ENCODE assay signal across 36 cellular contexts in genomic region chr2:210795506-210795905, GRCh38.
"Had no signal": no experiment of that assay in that cellular context is flagged by ENCODE, and none has a peak within 500 bp of the region (broad histone marks: within the 10 kb centered on the region; RNA-seq: fewer than 3 reads in every experiment).

No MANE protein-coding gene starts in this region.

- H3K27ac Mint-ChIP-seq: activated CD4-positive, alpha-beta memory T cell treated with anti-CD3 and anti-CD28 coated beads, Interleukin-2, amount 10 ng/mL, durations not matched to agents 7 days and 5 days; activated CD8-positive, alpha-beta memory T cell treated with anti-CD3 and anti-CD28 coated beads, Interleukin-2, amount 10 ng/mL, durations not matched to agents 7 days and 5 days; activated naive CD4-positive, alpha-beta T cell treated with anti-CD3 and anti-CD28 coated beads, Interleukin-2, amount 50 U/mL, for 24 hours; activated naive CD8-positive, alpha-beta T cell treated with anti-CD3 and anti-CD28 coated beads, Interleukin-2, amount 10 ng/mL, durations not matched to agents 7 days and 5 days; activated T-cell treated with anti-CD3 and anti-CD28 coated beads, Interleukin-2, amount 50 U/mL, for 72 hours; activated T-helper 17 cell treated with anti-CD3 and anti-CD28 coated beads, Interleukin-2, amount 50 U/mL, for 72 hours had no signal

- H3K36me3 ChIP-seq: ascending aorta, cardiac muscle cell, Peyer's patch, WERI-Rb-1 had no signal

- H3K4me2 ChIP-seq: KMS-11 had no signal

- H3K9ac ChIP-seq: KMS-11 had no signal

- H3K27me3 ChIP-seq: ascending aorta, cardiac muscle cell, Peyer's patch had no signal

- H3K27ac ChIP-seq: ascending aorta, cardiac muscle cell, KMS-11, Peyer's patch, WERI-Rb-1 had no signal

- H3K4me1 ChIP-seq: ascending aorta, Peyer's patch had no signal

- H3K27me3 Mint-ChIP-seq: activated CD4-positive, alpha-beta memory T cell treated with anti-CD3 and anti-CD28 coated beads, Interleukin-2, amount 10 ng/mL, durations not matched to agents 7 days and 5 days; activated CD8-positive, alpha-beta memory T cell treated with anti-CD3 and anti-CD28 coated beads, Interleukin-2, amount 10 ng/mL, durations not matched to agents 7 days and 5 days; activated naive CD4-positive, alpha-beta T cell treated with anti-CD3 and anti-CD28 coated beads, Interleukin-2, amount 50 U/mL, for 24 hours; activated naive CD8-positive, alpha-beta T cell treated with anti-CD3 and anti-CD28 coated beads, Interleukin-2, amount 10 ng/mL, durations not matched to agents 7 days and 5 days; activated T-helper 17 cell treated with anti-CD3 and anti-CD28 coated beads, Interleukin-2, amount 50 U/mL, for 72 hours had no signal

- H3K4me3 ChIP-seq: ascending aorta, cardiac muscle cell, Peyer's patch had no signal

- DNase-seq: activated CD4-positive, alpha-beta memory T cell treated with anti-CD3 and anti-CD28 coated beads, Interleukin-2, amount 10 ng/mL, durations not matched to agents 7 days and 5 days; activated CD4-positive, alpha-beta T cell treated with anti-CD3 and anti-CD28 coated beads for 1 hour; activated CD4-positive, alpha-beta T cell treated with anti-CD3 and anti-CD28 coated beads for 48 hours; activated CD4-positive, CD25-positive, alpha-beta regulatory T cell; activated CD8-positive, alpha-beta memory T cell treated with anti-CD3 and anti-CD28 coated beads for 24 hours; activated CD8-positive, alpha-beta memory T cell treated with anti-CD3 and anti-CD28 coated beads, Interleukin-2, amount 10 ng/mL, durations not matched to agents 7 days and 5 days; activated effector memory CD4-positive, alpha-beta T cell treated with anti-CD3 and anti-CD28 coated beads, Interleukin-2, amount 50 U/mL, for 16 hours; activated naive CD4-positive, alpha-beta T cell; activated naive CD8-positive, alpha-beta T cell treated with anti-CD3 and anti-CD28 coated beads, Interleukin-2, amount 10 ng/mL, durations not matched to agents 7 days and 5 days; activated T-cell treated with anti-CD3 and anti-CD28 coated beads, Interleukin-2, amount 50 U/mL, for 1 hour; activated T-cell treated with anti-CD3 and anti-CD28 coated beads, Interleukin-2, amount 50 U/mL, for 72 hours; MM.1S; MV-4-11; NCI-H1092; NCI-H1436 treated with DMSO at 0.1 percent for 48 hours; NCI-H1694 treated with DMSO at 0.1 percent for 48 hours; NCI-H2029; NCI-H345; NCI-H510A; NCI-H526; NCI-H748 treated with DMSO at 0.1 percent for 48 hours; NK-92 treated with Interleukin-12 subunit alpha and Interleukin-12 subunit beta, amount 100 ng/mL, for 24 hours; PC-3; Peyer's patch; RPMI8226; SIG-M5; SW 1271; T-helper 1 cell; T-helper 2 cell; T1000; WERI-Rb-1 had no signal

- H3K9me3 ChIP-seq: ascending aorta, Peyer's patch had no signal

- H3K4me1 Mint-ChIP-seq: activated CD4-positive, alpha-beta memory T cell treated with anti-CD3 and anti-CD28 coated beads, Interleukin-2, amount 10 ng/mL, durations not matched to agents 7 days and 5 days; activated CD8-positive, alpha-beta memory T cell treated with anti-CD3 and anti-CD28 coated beads, Interleukin-2, amount 10 ng/mL, durations not matched to agents 7 days and 5 days; activated naive CD4-positive, alpha-beta T cell treated with anti-CD3 and anti-CD28 coated beads, Interleukin-2, amount 50 U/mL, for 24 hours; activated naive CD8-positive, alpha-beta T cell treated with anti-CD3 and anti-CD28 coated beads, Interleukin-2, amount 10 ng/mL, durations not matched to agents 7 days and 5 days; activated T-helper 17 cell treated with anti-CD3 and anti-CD28 coated beads, Interleukin-2, amount 50 U/mL, for 72 hours had no signal

- H3K4me3 Mint-ChIP-seq: activated CD4-positive, alpha-beta memory T cell treated with anti-CD3 and anti-CD28 coated beads, Interleukin-2, amount 10 ng/mL, durations not matched to agents 7 days and 5 days; activated CD8-positive, alpha-beta memory T cell treated with anti-CD3 and anti-CD28 coated beads, Interleukin-2, amount 10 ng/mL, durations not matched to agents 7 days and 5 days; activated naive CD4-positive, alpha-beta T cell treated with anti-CD3 and anti-CD28 coated beads, Interleukin-2, amount 50 U/mL, for 24 hours; activated naive CD8-positive, alpha-beta T cell treated with anti-CD3 and anti-CD28 coated beads, Interleukin-2, amount 10 ng/mL, durations not matched to agents 7 days and 5 days; activated T-cell treated with anti-CD3 and anti-CD28 coated beads, Interleukin-2, amount 50 U/mL, for 72 hours; activated T-helper 17 cell treated with anti-CD3 and anti-CD28 coated beads, Interleukin-2, amount 50 U/mL, for 72 hours had no signal

- H3K9me3 Mint-ChIP-seq: activated CD4-positive, alpha-beta memory T cell treated with anti-CD3 and anti-CD28 coated beads, Interleukin-2, amount 10 ng/mL, durations not matched to agents 7 days and 5 days; activated naive CD4-positive, alpha-beta T cell treated with anti-CD3 and anti-CD28 coated beads, Interleukin-2, amount 50 U/mL, for 24 hours; activated naive CD8-positive, alpha-beta T cell treated with anti-CD3 and anti-CD28 coated beads, Interleukin-2, amount 10 ng/mL, durations not matched to agents 7 days and 5 days; activated T-cell treated with anti-CD3 and anti-CD28 coated beads, Interleukin-2, amount 50 U/mL, for 72 hours; activated T-helper 17 cell treated with anti-CD3 and anti-CD28 coated beads, Interleukin-2, amount 50 U/mL, for 72 hours had no signal

- H3K36me3 Mint-ChIP-seq: activated CD8-positive, alpha-beta memory T cell treated with anti-CD3 and anti-CD28 coated beads, Interleukin-2, amount 10 ng/mL, durations not matched to agents 7 days and 5 days; activated naive CD4-positive, alpha-beta T cell treated with anti-CD3 and anti-CD28 coated beads, Interleukin-2, amount 50 U/mL, for 24 hours; activated naive CD8-positive, alpha-beta T cell treated with anti-CD3 and anti-CD28 coated beads, Interleukin-2, amount 10 ng/mL, durations not matched to agents 7 days and 5 days had no signal
